7 cellular contexts compared by ENCODE assay signal in genomic region chr1:157691285-157691920, GRCh38. TPM values are rescaled to one million over a fixed set of nuclear protein-coding genes. Genes with fewer than 3 reads are reported as not detected.
A peak's percentile ranks its signal among the peaks of the same experiment; 100 is the strongest.
DNase-seq lines count a peak whose midpoint lies in the region; ATAC-seq and TF ChIP-seq lines count a peak whose summit lies in the region.

No MANE protein-coding gene starts in this region.

- H3K27me3 Mint-ChIP-seq in WTC11 (ENCODE audit: low read depth) = peaks cover 3% of the 10 kb centered on the region

- POLR2A ChIA-PET in WTC11 (lab: Charles Lee) = no interaction called here

- 0 out of 2 replicates have a peak, but pooled peaks cover 4% of the 10 kb centered on the region for H3K4me1 Mint-ChIP-seq in WTC11

- no peak overlapping the region for H3K4me3 Mint-ChIP-seq in WTC11

- H3K9me3 Mint-ChIP-seq in WTC11 = no peaks in the 10 kb centered on the region

- H3K36me3 Mint-ChIP-seq in WTC11 = no peaks in the 10 kb centered on the region

- H3K27ac Mint-ChIP-seq in WTC11 = no peak overlapping the region

- TF ChIP-seq CTCF in WTC11 (IDR thresholded peaks at IDR 0.05) = no peak

- ATAC-seq in WTC11 = peak; percentile 97

- CTCF ChIA-PET in WTC11 (lab: Charles Lee) = interaction anchor here (0.5 to 2.6 kb wide), 26 partner anchors 9 to 381 kb away, joined by 3 to 39 read pairs (median 4); no protein-coding TSS in a partner anchor

- DNase-seq in EL (peak; percentile 25), LHCN-M2 (ENCODE audit: low read depth) (peak; percentile 9), WTC11 (ENCODE audit: low spot score) (no peak), kidney tubule cell (ENCODE audit: low spot score) (peak; percentile 59), NCI-H226 (no peak), COR-L47 (lab: John Stamatoyannopoulos, UW) (no peak)
- no peak for DNase-seq in activated CD4-positive, alpha-beta T cell treated with anti-CD3 and anti-CD28 coated beads, Interleukin-2, amount 50 U/mL, for 4 hours

TF ChIP-seq in WTC11, 78 proteins besides CTCF, POLR2A, EP300 and RAD21:
- TF ChIP-seq SOX15 (CRISPR knock-in tag; IDR thresholded peaks at IDR 0.05) (no peak), HMGA2 (CRISPR knock-in tag; IDR thresholded peaks at IDR 0.05) (no peak), STAT6 (CRISPR knock-in tag; conservative IDR thresholded peaks at IDR 0.05; ENCODE audit: low read depth) (no peak), RORB (CRISPR knock-in tag; IDR thresholded peaks at IDR 0.05) (no peak)

RNA-seq across cellular contexts. Expression of gene FCRL3, which starts 9.2 kb away (rescaled TPM):
- total RNA-seq in LHCN-M2 (2014; rRNA removed) = not detected in 2 replicates
- not detected for polyA plus RNA-seq in LHCN-M2 (2012)
- not detected in 3 replicates for total RNA-seq in WTC11 (2021)

Comparison
In these comparisons a context has a peak if more than half of its experiments do, and no peak if none do; other contexts are left out.
1. DNase-seq: peak in EL (single experiment), LHCN-M2 (single experiment) and kidney tubule cell (single experiment); none in WTC11 (single experiment), NCI-H226 (single experiment), activated CD4-positive, alpha-beta T cell treated with anti-CD3 and anti-CD28 coated beads, Interleukin-2, amount 50 U/mL, for 4 hours (0 of 2) and COR-L47 (single experiment).